ENCODE assay signal across 18 cellular contexts in genomic region chr10:23114228-23114850, GRCh38. TPM values are rescaled to one million over a fixed set of nuclear protein-coding genes. Genes with fewer than 3 reads are reported as not detected.
DNase-seq lines count a peak whose midpoint lies in the region; ATAC-seq, FAIRE-seq and TF ChIP-seq lines count a peak whose summit lies in the region.
"Had no signal": no experiment of that assay in that cellular context is flagged by ENCODE, and none has a peak within 500 bp of the region (broad histone marks: within the 10 kb centered on the region; RNA-seq: fewer than 3 reads in every experiment).

No MANE protein-coding gene starts in this region.

- H3K9ac ChIP-seq in HCT116 (ENCODE audit: low read length) = no peak overlapping the region
- H3K9ac ChIP-seq in K562 (ENCODE audit: insufficient read depth in 1 of 2, low read depth in 2 of 2, low read length in 2 of 2) = no peak overlapping the region
- H3K9ac ChIP-seq: BLaER1 had no signal

- RAD21 ChIA-PET in HCT116 (lab: Charles Lee; ENCODE audit: low non-redundant PET in 1 of 2, low total read pairs in 2 of 2, uncharacterized antibody in 2 of 2, unreplicated experiment in 2 of 2) = no interaction called here

- no peak for TF ChIP-seq POLR2A in HCT116 (IDR thresholded peaks at IDR 0.05; ENCODE audit: borderline replicate concordance, extremely low read depth, insufficient read depth, insufficient read length)
- TF ChIP-seq POLR2A in K562 (conservative IDR thresholded peaks at IDR 0.05) = no peak
- TF ChIP-seq POLR2A in upper lobe of left lung (IDR thresholded peaks at IDR 0.05) = no peak

- H3K27ac Mint-ChIP-seq in activated T-cell treated with anti-CD3 and anti-CD28 coated beads, Interleukin-2, amount 50 U/mL, for 24 hours = no peak overlapping the region
- H3K27ac Mint-ChIP-seq: CD4-positive, alpha-beta memory T cell; GM23338 had no signal

- TF ChIP-seq EP300 in K562 (IDR thresholded peaks at IDR 0.05; ENCODE audit: low read length) (no peak), upper lobe of left lung (IDR thresholded peaks at IDR 0.05) (no peak)

- no peaks in the 10 kb centered on the region for H3K27me3 ChIP-seq in HCT116 (ENCODE audit: insufficient read depth, low read length)
- no peaks in the 10 kb centered on the region for H3K27me3 ChIP-seq in K562 (ENCODE audit: control insufficient read depth in 2 of 2, insufficient read depth in 2 of 2, low read length in 2 of 2)
- H3K27me3 ChIP-seq in lung (ENCODE audit: control insufficient read depth, insufficient read depth) = no peaks in the 10 kb centered on the region
- H3K27me3 ChIP-seq in upper lobe of left lung = no peaks in the 10 kb centered on the region
- H3K27me3 ChIP-seq: BLaER1 had no signal

- H2AFZ ChIP-seq in HCT116 (ENCODE audit: low read depth, low read length, poor library complexity, severe bottlenecking) = no peak overlapping the region
- H2AFZ ChIP-seq in K562 (ENCODE audit: low read depth, low read length) = no peak overlapping the region
- H2AFZ ChIP-seq: GM23338 had no signal

- no TSS peak for BruUV-seq in HCT116 (replicated peaks; lab: Mats Ljungman, UMichigan)
- BruUV-seq in K562 (replicated peaks; lab: Mats Ljungman, UMichigan) = no TSS peak

- POLR2A ChIA-PET in HCT116 (lab: Charles Lee) = no interaction called here
- POLR2A ChIA-PET in K562 (lab: Yijun Ruan, JAX) = interaction anchor here (0.7 kb wide), 1 partner anchor 8 kb away, joined by 4 read pairs; no protein-coding TSS in a partner anchor

- H3K36me3 Mint-ChIP-seq in activated T-cell treated with anti-CD3 and anti-CD28 coated beads, Interleukin-2, amount 50 U/mL, for 24 hours (ENCODE audit: low read depth) = peaks cover 45% of the 10 kb centered on the region

- H3K9me3 Mint-ChIP-seq in activated T-cell treated with anti-CD3 and anti-CD28 coated beads, Interleukin-2, amount 50 U/mL, for 24 hours = no peaks in the 10 kb centered on the region
- H3K9me3 Mint-ChIP-seq: GM23338 had no signal

- in situ Hi-C loops in K562 (cut with MboI) = no loop called here

- no peaks in the 10 kb centered on the region for H3K4me1 Mint-ChIP-seq in activated T-cell treated with anti-CD3 and anti-CD28 coated beads, Interleukin-2, amount 50 U/mL, for 24 hours (ENCODE audit: low read depth)
- H3K4me1 Mint-ChIP-seq: CD4-positive, alpha-beta memory T cell had no signal

- H3K27ac ChIP-seq in HCT116 (ENCODE audit: low read depth, low read length) (no peak overlapping the region), K562 (ENCODE audit: extremely low read depth, low read depth, low read length) (no peak overlapping the region), lung (ENCODE audit: low read depth in 1 of 2, low read length in 1 of 2) (no peak overlapping the region), upper lobe of left lung (no peak overlapping the region)
- H3K27ac ChIP-seq: BLaER1 had no signal

- no peak overlapping the region for H3K4me3 ChIP-seq in HCT116 (replicated peaks in 1 of 2; ENCODE audit: low read depth in 1 of 2, low read length in 2 of 2)
- no peak overlapping the region for H3K4me3 ChIP-seq in K562
- H3K4me3 ChIP-seq in lung = no peak overlapping the region
- no peak overlapping the region for H3K4me3 ChIP-seq in upper lobe of left lung
- H3K4me3 ChIP-seq: BLaER1, GM12878, GM23338 had no signal

- 33% methylated on average over 7 of the region's 7 CpGs for WGBS in K562 (ENCODE audit: insufficient coverage, low coverage, missing lambda C conversion rate)
- WGBS in lung, 2 donors = 80 to 94% methylated on average over 7 of the region's 7 CpGs
- WGBS in upper lobe of left lung, 2 donors = 75 to 76% methylated on average over 7 of the region's 7 CpGs

- H3K9me2 ChIP-seq in HCT116 (ENCODE audit: insufficient read depth) = no peaks in the 10 kb centered on the region

- intact Hi-C loops in HCT116 (cut with micrococcal nuclease) = no loop called here
- intact Hi-C loops in K562 (cut with micrococcal nuclease) = no loop called here
- intact Hi-C loops in sciatic nerve (cut with DNase I) = no loop called here

- H3K4me2 ChIP-seq in HCT116 (ENCODE audit: low read length) (peak overlapping the region; percentile 17), K562 (ENCODE audit: insufficient read depth, low read length) (no peak overlapping the region)
- H3K4me2 ChIP-seq: BLaER1, GM23338 had no signal

- FAIRE-seq in K562 (lab: Jason Lieb, UNC) = no peak
- FAIRE-seq: GM12878, GM19239, HTR-8/SVneo had no signal

- no peak overlapping the region for H3K4me3 Mint-ChIP-seq in activated T-cell treated with anti-CD3 and anti-CD28 coated beads, Interleukin-2, amount 50 U/mL, for 24 hours
- H3K4me3 Mint-ChIP-seq: CD4-positive, alpha-beta memory T cell; GM23338 had no signal

- no peak for TF ChIP-seq CTCF in HCT116 (IDR thresholded peaks at IDR 0.05 in 2 of 3, conservative IDR thresholded peaks at IDR 0.05 in 1 of 3; ENCODE audit: borderline replicate concordance in 1 of 3, insufficient read depth in 1 of 3, low read depth in 2 of 3, low read length in 2 of 3)
- no peak for TF ChIP-seq CTCF in K562 (IDR thresholded peaks at IDR 0.05 in 2 of 3, conservative IDR thresholded peaks at IDR 0.05 in 1 of 3; ENCODE audit: insufficient read depth in 2 of 3, low read depth in 1 of 3, low read length in 3 of 3)
- no peak for TF ChIP-seq CTCF in lung (IDR thresholded peaks at IDR 0.05; ENCODE audit: control extremely low read depth, extremely low read depth)
- TF ChIP-seq CTCF in upper lobe of left lung (IDR thresholded peaks at IDR 0.05) = no peak

- DNase-seq in HCT116 (ENCODE audit: low read depth, low spot score) = no peak
- no peak for DNase-seq in K562 (ENCODE audit: extremely low read depth in 1 of 4, low spot score in 3 of 4)
- DNase-seq in lung (ENCODE audit: low spot score) = no peak
- DNase-seq in upper lobe of left lung = peak; percentile 20 to 36
- DNase-seq in activated T-cell treated with anti-CD3 and anti-CD28 coated beads, Interleukin-2, amount 50 U/mL, for 24 hours = no peak
- DNase-seq in DMS53 treated with DMSO at 0.1 percent for 48 hours (lab: John Stamatoyannopoulos, UW; ENCODE audit: unreplicated experiment) = no peak
- no peak for DNase-seq in sciatic nerve (ENCODE audit: low spot score)
- DNase-seq: 8988T; CD4-positive, alpha-beta memory T cell; DND-41; EL; H7; IMR-90 had no signal

- no peaks in the 10 kb centered on the region for H3K27me3 Mint-ChIP-seq in activated T-cell treated with anti-CD3 and anti-CD28 coated beads, Interleukin-2, amount 50 U/mL, for 24 hours
- H3K27me3 Mint-ChIP-seq: CD4-positive, alpha-beta memory T cell had no signal

- peaks cover 0 to 6% of the 10 kb centered on the region in 2 experiments; a peak in 2 of 4 replicates for H3K4me1 ChIP-seq in HCT116 (ENCODE audit: control insufficient read depth in 1 of 2, insufficient read depth in 2 of 2, low read length in 2 of 2)
- no peaks in the 10 kb centered on the region for H3K4me1 ChIP-seq in K562 (replicated peaks in 1 of 2; ENCODE audit: control insufficient read depth in 2 of 2, insufficient read depth in 2 of 2, low read length in 2 of 2)
- H3K4me1 ChIP-seq in lung (ENCODE audit: control insufficient read depth in 2 of 2, insufficient read depth in 2 of 2, low read length in 2 of 2) = no peaks in the 10 kb centered on the region
- H3K4me1 ChIP-seq in upper lobe of left lung = no peaks in the 10 kb centered on the region

- H3K36me3 ChIP-seq in HCT116 (ENCODE audit: control insufficient read depth in 1 of 2, insufficient read depth in 2 of 2, low read length in 2 of 2) (no peaks in the 10 kb centered on the region), K562 (ENCODE audit: control insufficient read depth, insufficient read depth, low read length) (no peaks in the 10 kb centered on the region), lung (ENCODE audit: control insufficient read depth in 2 of 2, insufficient read depth in 2 of 2, low read length in 2 of 2) (peaks cover 12 to 17% of the 10 kb centered on the region in 2 donors), upper lobe of left lung (peaks cover 10 to 83% (median 19%) of the 10 kb centered on the region in 4 donors)

- H3K9me3 ChIP-seq in HCT116 (ENCODE audit: control insufficient read depth in 1 of 2, insufficient read depth in 1 of 2, low read depth in 1 of 2, low read length in 2 of 2) = no peaks in the 10 kb centered on the region
- no peaks in the 10 kb centered on the region for H3K9me3 ChIP-seq in K562 (replicated peaks; ENCODE audit: control insufficient read depth, insufficient read depth, low read depth, low read length)
- H3K9me3 ChIP-seq in lung (ENCODE audit: control insufficient read depth in 2 of 2, insufficient read depth in 1 of 2, low read length in 1 of 2) = peaks cover 0 to 2% of the 10 kb centered on the region in 2 donors
- H3K9me3 ChIP-seq in upper lobe of left lung = no peaks in the 10 kb centered on the region
- H3K9me3 ChIP-seq: BLaER1 had no signal

- TF ChIP-seq RAD21 in HCT116 (IDR thresholded peaks at IDR 0.05; ENCODE audit: low read depth) (no peak), K562 (CRISPR knock-in tag; conservative IDR thresholded peaks at IDR 0.05 in 1 of 2, IDR thresholded peaks at IDR 0.05 in 1 of 2) (no peak)

- H4K20me1 ChIP-seq in HCT116 (ENCODE audit: insufficient read depth) (no peaks in the 10 kb centered on the region), K562 (replicated peaks; ENCODE audit: control insufficient read depth, insufficient read depth, low read length) (no peaks in the 10 kb centered on the region)
- H4K20me1 ChIP-seq: BLaER1 had no signal

- H3K79me2 ChIP-seq in HCT116 (ENCODE audit: insufficient read depth, low read length) = no peaks in the 10 kb centered on the region
- no peaks in the 10 kb centered on the region for H3K79me2 ChIP-seq in K562 (ENCODE audit: control insufficient read depth, insufficient read depth, low read length)

- CTCF ChIA-PET in HCT116 (lab: Charles Lee) (no interaction called here), K562 (lab: Yijun Ruan, JAX; ENCODE audit: low intra/inter-chr PET ratio) (no interaction called here)

- H3K9me1 ChIP-seq in K562 (ENCODE audit: control insufficient read depth, insufficient read depth, low read length) = no peaks in the 10 kb centered on the region

- ATAC-seq in HCT116 = no peak
- no peak for ATAC-seq in K562
- ATAC-seq in lung (ENCODE audit: insufficient read depth, low FRiP score) = peak; percentile 69
- ATAC-seq in upper lobe of left lung (ENCODE audit: low FRiP score in 2 of 2) = no peak
- ATAC-seq in sciatic nerve = no peak
- ATAC-seq: GM12878, GM23338 had no signal

RNA-seq across cellular contexts. Expression of gene MSRB2, which starts 19.0 kb away (rescaled TPM):
- total RNA-seq in HCT116 (2021; ENCODE audit: unreplicated experiment) (13.6 TPM), K562 (2014; rRNA removed) (7.9 and 10.7 TPM in 2 replicates), K562 (2014; rRNA removed; fragmentation: Illumina TruSeq; extraction: Trizol) (3.6 and 5.5 TPM in 2 replicates), K562 (2015; rRNA removed; fragmentation: Illumina TruSeq; extraction: Trizol) (4.4 and 6.1 TPM in 2 replicates), K562 (2021) (9.5 and 10.0 TPM in 2 replicates), lung (10 to 100 TPM; 15.6 to 27.1 TPM), upper lobe of left lung (10 to 100 TPM in 5 of 6 donors, 1 to 10 TPM in 1; 9.6 to 19.9 (median 16.9) TPM), sciatic nerve (16.4 TPM)
- 19.5 and 20.5 TPM in 2 replicates for polyA plus RNA-seq in HCT116 (2012)
- total RNA-seq in K562 (2011; cell fraction: chromatin; rRNA removed; ENCODE audit: low replicate concordance) = 3.1 and 3.8 TPM in 2 replicates
- total RNA-seq in K562 (2011; cell fraction: nucleolus; rRNA removed) = 1.4 and 3.0 TPM in 2 replicates
- total RNA-seq in K562 (2011; cell fraction: nucleoplasm; rRNA removed) = 1.5 and 2.7 TPM in 2 replicates
- polyA plus RNA-seq in K562 (2011; rRNA removed) (18.9 and 22.3 TPM in 2 replicates), K562 (2014; fragmentation: Illumina TruSeq; extraction: Trizol) (3.4 and 6.7 TPM in 2 replicates), K562 (2014; fragmentation: Nextera tagmentation; extraction: Ambion mirVana) (1 to 10 TPM; 1.5 to 2.0 TPM), K562 (2014; rRNA removed) (5.9 and 8.3 TPM in 2 replicates), lung (10 to 100 TPM; 17.0 to 23.9 TPM)
- polyA plus RNA-seq in K562 (2011; cell fraction: cytosol; rRNA removed) = 6.7 and 8.2 TPM in 2 replicates
- polyA plus RNA-seq in K562 (2011; cell fraction: nucleus; rRNA removed) = 7.8 and 10.8 TPM in 2 replicates
- polyA plus RNA-seq in K562 (2012) = 15.3 and 31.8 TPM in 2 replicates
- 3.4 and 4.4 TPM in 2 replicates for polyA minus RNA-seq in K562 (2011; rRNA and poly(A)+ RNA removed)
- polyA minus RNA-seq in K562 (2011; cell fraction: cytosol; rRNA and poly(A)+ RNA removed) = 1.5 and 2.2 TPM in 2 replicates
- 1.1 and 1.2 TPM in 2 replicates for polyA minus RNA-seq in K562 (2011; cell fraction: nucleus; rRNA and poly(A)+ RNA removed)

Comparison
In these comparisons a context has a peak if more than half of its experiments do, and no peak if none do; other contexts are left out.
1. DNase-seq: peak in upper lobe of left lung (2 of 2); none in HCT116 (single experiment), K562 (0 of 4), lung (single experiment), activated T-cell treated with anti-CD3 and anti-CD28 coated beads, Interleukin-2, amount 50 U/mL, for 24 hours (single experiment), DMS53 treated with DMSO at 0.1 percent for 48 hours (single experiment) and sciatic nerve (single experiment).
2. Of the 22 proteins assayed by ChIP-seq in both K562 and HCT116: peak only in K562: FOSL1; only in HCT116: none; in both: none; in neither: 21.